8 cellular contexts compared by ENCODE assay signal in the genomic region with DNA sequence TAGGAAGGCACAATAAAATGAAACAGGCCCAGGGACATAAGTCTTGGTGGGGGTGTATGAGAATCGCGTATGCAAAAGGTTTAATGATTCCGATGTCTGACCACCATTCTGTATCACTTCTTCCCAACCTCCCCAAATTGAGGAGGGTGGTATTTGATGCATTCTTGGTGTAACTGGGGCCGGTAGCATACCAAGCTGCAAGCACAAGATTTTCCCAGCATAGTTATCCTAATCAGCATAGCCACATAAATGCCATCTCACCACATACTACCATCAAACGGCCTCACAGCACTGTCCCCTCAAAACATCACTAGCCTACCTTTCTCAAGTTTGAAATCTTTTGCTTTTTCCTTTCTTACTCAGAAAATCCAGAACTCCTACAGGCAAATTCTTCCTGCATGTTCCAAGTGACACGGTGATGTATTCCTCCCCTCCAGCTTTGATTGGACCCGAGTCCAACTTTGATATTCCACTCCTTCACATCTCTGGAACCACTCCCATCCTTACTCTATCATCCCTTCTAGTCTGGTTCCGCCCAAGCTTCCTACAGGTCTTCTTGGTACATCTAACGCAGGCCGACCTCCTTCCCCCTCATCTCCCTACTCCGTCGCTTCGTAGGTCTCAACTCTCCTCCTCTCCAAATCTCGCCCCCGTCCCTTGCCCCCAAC. TPM values are rescaled to one million over a fixed set of nuclear protein-coding genes. Genes with fewer than 3 reads are reported as not detected.
DNase-seq lines count a peak whose midpoint lies in the region; ATAC-seq, FAIRE-seq and TF ChIP-seq lines count a peak whose summit lies in the region.

No MANE protein-coding gene starts in this region.

- no peak overlapping the region for H2BK20ac ChIP-seq in H1 (ENCODE audit: low read length)

- no peaks in the 10 kb centered on the region; the same call in none of the 2 replicates for H3K79me1 ChIP-seq in H1 (ENCODE audit: low read depth, low read length)

- no peak for TF ChIP-seq RAD21 in H1 (IDR thresholded peaks at IDR 0.05 in 1 of 2, conservative IDR thresholded peaks at IDR 0.05 in 1 of 2; ENCODE audit: low read depth in 2 of 2, low read length in 2 of 2)

- H2AK5ac ChIP-seq in H1 (ENCODE audit: low read depth, low read length), result no peak overlapping the region

- in situ Hi-C loops in GM13977 (cut with MboI; ENCODE audit: low pct_unique_long_range_greater_than_20kb, low sequenced_read_pairs, unreplicated experiment), result loop anchor here (25.0 kb wide), 1 partner anchor 315 kb away; no protein-coding TSS in a partner anchor

- H4K91ac ChIP-seq in H1 (replicated peaks; ENCODE audit: insufficient read length, low read length), result no peak overlapping the region

- CTCF ChIA-PET in H1 (lab: Charles Lee; ENCODE audit: partially characterized antibody), result interaction anchor here (1.6 to 2.6 kb wide), 5 partner anchors 17 to 51 kb away, joined by 6 to 16 read pairs (median 8); partner anchors contain the start of genes ENTREP3 and RUSC1

- H4K5ac ChIP-seq in H1 (ENCODE audit: insufficient read length, low read depth, low read length), result peak overlapping the region; percentile 84

- peak in 1 of 2 experiments; percentile 27; a peak in 1 of 3 replicates for TF ChIP-seq POLR2A in H1 (IDR thresholded peaks at IDR 0.05; ENCODE audit: control extremely low read depth in 1 of 2, low read depth in 2 of 2, low read length in 2 of 2)

- peak; percentile 46 for DNase-seq in SIG-M5 treated with dmso at 0.1 percent for 504 hours (lab: John Stamatoyannopoulos, UW; ENCODE audit: unreplicated experiment)
- DNase-seq in SIG-M5 (lab: John Stamatoyannopoulos, UW), result no peak
- DNase-seq in H1 (ENCODE audit: low read depth in 1 of 2, low spot score in 2 of 2), result no peak
- DNase-seq in GM13977 (ENCODE audit: low spot score), result no peak
- DNase-seq in NOMO-1 treated with DMSO at 0.1 percent for 48 hours (lab: John Stamatoyannopoulos, UW; ENCODE audit: unreplicated experiment), result no peak

- H2BK5ac ChIP-seq in H1 (ENCODE audit: low read depth, low read length), result peak overlapping the region; percentile 62; the same call in 1 of the 2 replicates

- H4K20me1 ChIP-seq in H1 (replicated peaks in 1 of 2; ENCODE audit: control insufficient read depth in 1 of 2, insufficient read depth in 2 of 2, low read length in 2 of 2), result peaks cover 7 to 10% of the 10 kb centered on the region in 2 experiments

- no peak for FAIRE-seq in H1 (lab: Jason Lieb, UNC)

- no peak overlapping the region for H4K8ac ChIP-seq in H1 (ENCODE audit: extremely low read depth, insufficient read depth, low read length)

- no peak for ATAC-seq in HG03196 (IDR thresholded peaks at IDR 0.05; ENCODE audit: unreplicated experiment)

- no peak overlapping the region for H2BK15ac ChIP-seq in H1 (ENCODE audit: low read length)

- H3K27me3 ChIP-seq in H1 (replicated peaks in 1 of 4; ENCODE audit: control insufficient read depth in 3 of 4, extremely low read depth in 1 of 4, insufficient read depth in 3 of 4, low read length in 3 of 4), result peaks cover 0 to 3% (median 0%) of the 10 kb centered on the region in 4 experiments; a peak in 2 of 7 replicates
- no peaks in the 10 kb centered on the region for H3K27me3 ChIP-seq in muscle layer of duodenum (ENCODE audit: low read depth, low read length)

- H3K9me3 ChIP-seq in H1 (ENCODE audit: insufficient read depth in 2 of 2, low read depth in 1 of 2, low read length in 1 of 2) (no peaks in the 10 kb centered on the region), muscle layer of duodenum (ENCODE audit: control insufficient read depth in 1 of 2, low read length in 2 of 2) (no peaks in the 10 kb centered on the region)

- H3K4me2 ChIP-seq in H1 (ENCODE audit: insufficient read depth in 1 of 2, low read depth in 2 of 2, low read length in 2 of 2), result peak overlapping the region; percentile 78 to 96

- H3K14ac ChIP-seq in H1 (ENCODE audit: insufficient read length), result no peak overlapping the region

- peak overlapping the region; percentile 78; the same call in 1 of the 2 replicates for H3K27ac ChIP-seq in H1 (ENCODE audit: low read depth, low read length)
- H3K27ac ChIP-seq in muscle layer of duodenum (ENCODE audit: low read length), result peak overlapping the region; percentile 91

- TF ChIP-seq CTCF in H1 (IDR thresholded peaks at IDR 0.05; ENCODE audit: control extremely low read depth in 1 of 3, insufficient read depth in 1 of 3, low read depth in 1 of 3, low read length in 3 of 3) (no peak), GM13977 (IDR thresholded peaks at IDR 0.05; ENCODE audit: extremely low read depth, insufficient read depth, missing control alignments) (no peak)

- peaks cover 0 to 11% (median 3%) of the 10 kb centered on the region in 4 experiments; a peak in 4 of 7 replicates for H3K4me1 ChIP-seq in H1 (replicated peaks in 1 of 4; ENCODE audit: control insufficient read depth in 3 of 4, insufficient read depth in 4 of 4, low read length in 3 of 4)
- peaks cover 0 to 29% of the 10 kb centered on the region in 2 donors for H3K4me1 ChIP-seq in muscle layer of duodenum (ENCODE audit: control insufficient read depth in 1 of 2, insufficient read depth in 2 of 2, low read length in 2 of 2)

- H3K36me3 ChIP-seq in H1 (ENCODE audit: control insufficient read depth in 2 of 4, insufficient read depth in 4 of 4, low read length in 3 of 4), result peaks cover 26 to 39% (median 33%) of the 10 kb centered on the region in 4 experiments
- peaks cover 27 to 30% of the 10 kb centered on the region in 2 donors for H3K36me3 ChIP-seq in muscle layer of duodenum (ENCODE audit: control insufficient read depth in 1 of 2, insufficient read depth in 2 of 2, low read length in 2 of 2)

- H2BK12ac ChIP-seq in H1 (ENCODE audit: low read depth, low read length), result no peak overlapping the region

- WGBS in H1 (ENCODE audit: extremely low coverage in 1 of 2, insufficient coverage in 1 of 2, insufficient read length in 1 of 2, insufficient replicate concordance in 2 of 2, low coverage in 1 of 2, low lambda C conversion rate in 2 of 2, missing lambda C conversion rate in 1 of 2), 2 experiments, result 28% methylated on average over 13 of the region's 15 CpGs; no CpG with 5 or more reads in 1 of the 2 experiments

- no peak overlapping the region for H2AFZ ChIP-seq in H1 (ENCODE audit: low read length)

- H3K4me3 ChIP-seq in H1 (ENCODE audit: extremely low read depth in 1 of 4, insufficient read depth in 2 of 4, low read depth in 3 of 4, low read length in 4 of 4) (peak overlapping the region; percentile 86 to 100 (median 90)), muscle layer of duodenum (ENCODE audit: low read depth in 1 of 2, low read length in 2 of 2) (peak overlapping the region; percentile 84 to 93)

- no peak for TF ChIP-seq EP300 in H1 (IDR thresholded peaks at IDR 0.05; ENCODE audit: borderline replicate concordance in 1 of 2, low read depth in 2 of 2, low read length in 2 of 2)

- H3K79me2 ChIP-seq in H1 (ENCODE audit: control insufficient read depth in 1 of 2, insufficient read depth in 2 of 2, low read length in 2 of 2), result peaks cover 10 to 25% of the 10 kb centered on the region in 2 experiments

- H3K18ac ChIP-seq in H1 (ENCODE audit: extremely low read depth, low read length), result no peak overlapping the region; the same call in 1 of the 2 replicates

- POLR2A ChIA-PET in H1 (lab: Charles Lee; ENCODE audit: partially characterized antibody), result interaction anchor here (0.5 to 7.5 kb wide), 18 partner anchors 8 to 1062 kb away, joined by 3 to 87 read pairs (median 6); partner anchors contain the start of genes ENTREP3, RUSC1 and SCAMP3

- no peak overlapping the region for H2BK120ac ChIP-seq in H1 (replicated peaks; ENCODE audit: low read depth, low read length)

- peak overlapping the region; percentile 80 to 98 (median 84) for H3K9ac ChIP-seq in H1 (replicated peaks in 1 of 4; ENCODE audit: extremely low read depth in 1 of 4, low read depth in 3 of 4, low read length in 3 of 4)

- no peak overlapping the region for H3K56ac ChIP-seq in H1 (replicated peaks; ENCODE audit: insufficient read length, low read depth, low read length)

- H3K23me2 ChIP-seq in H1 (ENCODE audit: low read depth, low read length), result peaks cover 12% of the 10 kb centered on the region; the same call in 1 of the 2 replicates

- peak overlapping the region; percentile 30 for H3K4ac ChIP-seq in H1 (replicated peaks; ENCODE audit: insufficient read length, low read depth, low read length)

- H3K23ac ChIP-seq in H1 (ENCODE audit: insufficient read length), result no peak overlapping the region

RNA-seq across cellular contexts. Expression of gene CLK2, which starts 0.7 kb away (rescaled TPM):
- 56.1 TPM for polyA plus RNA-seq in PFSK-1 (2012; ENCODE audit: insufficient read length, low read depth)
- total RNA-seq in H1 (2021; fragmentation: NEBNext Ultra II Directional; extraction: Animal tissue kit (Norgen Biotek cat#: 25700)), result 58.2 and 62.2 TPM in 2 replicates
- 76.0 and 98.8 TPM in 2 replicates for polyA plus RNA-seq in H1 (2011; rRNA removed)
- polyA plus RNA-seq in H1 (2011; cell fraction: cytosol; rRNA removed), result 73.0 TPM
- 458 TPM for polyA plus RNA-seq in H1 (2011; cell fraction: nucleus; rRNA removed)
- 49.9 to 84.8 TPM (median 77.3 TPM) in 4 replicates for polyA plus RNA-seq in H1 (2012, experiment 1 of 2)
- 31.5 TPM for polyA plus RNA-seq in H1 (2012, experiment 2 of 2)
- 59.7 TPM for polyA plus RNA-seq in H1 (2013, experiment 1 of 2)
- 53.7 TPM for polyA plus RNA-seq in H1 (2013, experiment 2 of 2)
- polyA minus RNA-seq in H1 (2011; rRNA and poly(A)+ RNA removed), result 74.1 and 100 TPM in 2 replicates
- 37.4 TPM for polyA minus RNA-seq in H1 (2011; cell fraction: cytosol; rRNA and poly(A)+ RNA removed)
- polyA minus RNA-seq in H1 (2011; cell fraction: nucleus; rRNA and poly(A)+ RNA removed), result 107 TPM

RNA-seq across cellular contexts. Expression of gene HCN3, which starts 4.7 kb away (rescaled TPM):
- polyA plus RNA-seq in PFSK-1 (2012; ENCODE audit: insufficient read length, low read depth), result 3.0 TPM
- 5.5 and 6.4 TPM in 2 replicates for total RNA-seq in H1 (2021; fragmentation: NEBNext Ultra II Directional; extraction: Animal tissue kit (Norgen Biotek cat#: 25700))
- polyA plus RNA-seq in H1 (2011; rRNA removed), result 7.3 and 8.8 TPM in 2 replicates
- 8.3 TPM for polyA plus RNA-seq in H1 (2011; cell fraction: cytosol; rRNA removed)
- 41.0 TPM for polyA plus RNA-seq in H1 (2011; cell fraction: nucleus; rRNA removed)
- polyA plus RNA-seq in H1 (2012, experiment 1 of 2), result 6.4 to 8.9 TPM (median 6.9 TPM) in 4 replicates
- polyA plus RNA-seq in H1 (2012, experiment 2 of 2), result 3.6 TPM
- polyA plus RNA-seq in H1 (2013, experiment 1 of 2), result 4.6 TPM
- 4.7 TPM for polyA plus RNA-seq in H1 (2013, experiment 2 of 2)
- polyA minus RNA-seq in H1 (2011; rRNA and poly(A)+ RNA removed), result 4.7 and 8.4 TPM in 2 replicates
- polyA minus RNA-seq in H1 (2011; cell fraction: cytosol; rRNA and poly(A)+ RNA removed), result 2.5 TPM
- polyA minus RNA-seq in H1 (2011; cell fraction: nucleus; rRNA and poly(A)+ RNA removed), result 7.1 TPM

RNA-seq across cellular contexts. Expression of gene SCAMP3, which starts 10.4 kb away (rescaled TPM):
- polyA plus RNA-seq in PFSK-1 (2012; ENCODE audit: insufficient read length, low read depth), result 154 TPM
- total RNA-seq in H1 (2021; fragmentation: NEBNext Ultra II Directional; extraction: Animal tissue kit (Norgen Biotek cat#: 25700)), result 48.9 and 50.0 TPM in 2 replicates
- 143 and 151 TPM in 2 replicates for polyA plus RNA-seq in H1 (2011; rRNA removed)
- 87.8 TPM for polyA plus RNA-seq in H1 (2011; cell fraction: cytosol; rRNA removed)
- 85.4 TPM for polyA plus RNA-seq in H1 (2011; cell fraction: nucleus; rRNA removed)
- 44.1 to 56.0 TPM (median 54.1 TPM) in 4 replicates for polyA plus RNA-seq in H1 (2012, experiment 1 of 2)
- polyA plus RNA-seq in H1 (2012, experiment 2 of 2), result 104 TPM
- 63.7 TPM for polyA plus RNA-seq in H1 (2013, experiment 1 of 2)
- polyA plus RNA-seq in H1 (2013, experiment 2 of 2), result 73.0 TPM
- polyA minus RNA-seq in H1 (2011; rRNA and poly(A)+ RNA removed), result 54.5 and 60.6 TPM in 2 replicates
- polyA minus RNA-seq in H1 (2011; cell fraction: cytosol; rRNA and poly(A)+ RNA removed), result 35.5 TPM
- polyA minus RNA-seq in H1 (2011; cell fraction: nucleus; rRNA and poly(A)+ RNA removed), result 21.9 TPM

RNA-seq across cellular contexts. Expression of gene ENTREP3, which starts 17.3 kb away (rescaled TPM):
- polyA plus RNA-seq in PFSK-1 (2012; ENCODE audit: insufficient read length, low read depth), result 83.7 TPM
- 52.2 and 55.4 TPM in 2 replicates for total RNA-seq in H1 (2021; fragmentation: NEBNext Ultra II Directional; extraction: Animal tissue kit (Norgen Biotek cat#: 25700))
- 22.8 and 39.1 TPM in 2 replicates for polyA plus RNA-seq in H1 (2011; rRNA removed)
- 16.5 TPM for polyA plus RNA-seq in H1 (2011; cell fraction: cytosol; rRNA removed)
- 58.2 TPM for polyA plus RNA-seq in H1 (2011; cell fraction: nucleus; rRNA removed)
- 39.5 to 52.0 TPM (median 47.1 TPM) in 4 replicates for polyA plus RNA-seq in H1 (2012, experiment 1 of 2)
- 47.8 TPM for polyA plus RNA-seq in H1 (2012, experiment 2 of 2)
- polyA plus RNA-seq in H1 (2013, experiment 1 of 2), result 38.5 TPM
- polyA plus RNA-seq in H1 (2013, experiment 2 of 2), result 41.8 TPM
- 8.3 and 11.1 TPM in 2 replicates for polyA minus RNA-seq in H1 (2011; rRNA and poly(A)+ RNA removed)
- 22.6 TPM for polyA minus RNA-seq in H1 (2011; cell fraction: cytosol; rRNA and poly(A)+ RNA removed)
- 19.6 TPM for polyA minus RNA-seq in H1 (2011; cell fraction: nucleus; rRNA and poly(A)+ RNA removed)

RNA-seq across cellular contexts. Expression of gene PKLR, which starts 28.6 kb away (rescaled TPM):
- polyA plus RNA-seq in PFSK-1 (2012; ENCODE audit: insufficient read length, low read depth), result not detected
- 2.3 and 2.4 TPM in 2 replicates for total RNA-seq in H1 (2021; fragmentation: NEBNext Ultra II Directional; extraction: Animal tissue kit (Norgen Biotek cat#: 25700))
- 7.5 and 9.9 TPM in 2 replicates for polyA plus RNA-seq in H1 (2011; rRNA removed)
- 7.1 TPM for polyA plus RNA-seq in H1 (2011; cell fraction: cytosol; rRNA removed)
- polyA plus RNA-seq in H1 (2011; cell fraction: nucleus; rRNA removed), result 8.5 TPM
- 2.9 to 5.2 TPM (median 4.0 TPM) in 4 replicates for polyA plus RNA-seq in H1 (2012, experiment 1 of 2)
- 4.1 TPM for polyA plus RNA-seq in H1 (2012, experiment 2 of 2)
- polyA plus RNA-seq in H1 (2013, experiment 1 of 2), result 0.93 TPM
- polyA plus RNA-seq in H1 (2013, experiment 2 of 2), result 0.96 TPM
- polyA minus RNA-seq in H1 (2011; rRNA and poly(A)+ RNA removed), result 2.8 and 3.7 TPM in 2 replicates
- 1.5 TPM for polyA minus RNA-seq in H1 (2011; cell fraction: cytosol; rRNA and poly(A)+ RNA removed)
- polyA minus RNA-seq in H1 (2011; cell fraction: nucleus; rRNA and poly(A)+ RNA removed), result 1.1 TPM
